Comparison of ENCODE assay signal across 18 cellular contexts in genomic region chr21:42013901-42014300, GRCh38. TPM values are rescaled to one million over a fixed set of nuclear protein-coding genes. Genes with fewer than 3 reads are reported as not detected.
A peak's percentile ranks its signal among the peaks of the same experiment; 100 is the strongest.
DNase-seq lines count a peak whose midpoint lies in the region; TF ChIP-seq lines count a peak whose summit lies in the region.
"Had no signal": no experiment of that assay in that cellular context is flagged by ENCODE, and none has a peak within 500 bp of the region (broad histone marks: within the 10 kb centered on the region; RNA-seq: fewer than 3 reads in every experiment).

No MANE protein-coding gene starts in this region.

- peaks cover 6% of the 10 kb centered on the region for H3K9me3 ChIP-seq in mesenchymal stem cell (ENCODE audit: control insufficient read depth, low read length)
- H3K9me3 ChIP-seq: HAP-1 had no signal

- H4K91ac ChIP-seq in mesenchymal stem cell (ENCODE audit: low read length): no peak overlapping the region

- no peak overlapping the region for H3K4me2 ChIP-seq in mesenchymal stem cell (ENCODE audit: low read length, poor library complexity, severe bottlenecking)
- H3K4me2 ChIP-seq: BLaER1, GM23338 had no signal

- no peak overlapping the region for H3K4me3 ChIP-seq in mesenchymal stem cell (ENCODE audit: insufficient read depth in 1 of 2, low read depth in 1 of 2, low read length in 2 of 2)
- H3K4me3 ChIP-seq: BLaER1, GM23338, HAP-1 had no signal

- no peak overlapping the region for H2BK12ac ChIP-seq in mesenchymal stem cell (ENCODE audit: low read length in 2 of 2)

- H2BK120ac ChIP-seq in mesenchymal stem cell (ENCODE audit: low read depth, low read length): no peak overlapping the region

- peak; percentile 38 for DNase-seq in DMS 273 (lab: John Stamatoyannopoulos, UW; ENCODE audit: unreplicated experiment)
- no peak for DNase-seq in DMS 273 treated with DMSO at 0.1 percent for 48 hours (lab: John Stamatoyannopoulos, UW)
- DNase-seq in NCI-H2196 (lab: John Stamatoyannopoulos, UW; ENCODE audit: unreplicated experiment): peak; percentile 26
- peak; percentile 80 for DNase-seq in NCI-H526 treated with DMSO at 0.1 percent for 48 hours (lab: John Stamatoyannopoulos, UW)
- peak; percentile 26 for DNase-seq in islet precursor cell
- DNase-seq in mesenchymal stem cell: no peak
- no peak for DNase-seq in GM13977 (ENCODE audit: low spot score)
- DNase-seq in HPDE6-E6E7 (ENCODE audit: extremely low spot score): no peak
- DNase-seq: ACHN; CD4-positive, alpha-beta T cell; GDM1; KBM-7; NCI-H1105 had no signal

- H3K18ac ChIP-seq in mesenchymal stem cell (ENCODE audit: low read depth in 1 of 2, low read length in 2 of 2): no peak overlapping the region

- H3K14ac ChIP-seq in mesenchymal stem cell (ENCODE audit: low read length in 2 of 2): no peak overlapping the region

- H2BK15ac ChIP-seq in mesenchymal stem cell (ENCODE audit: low read depth, poor library complexity, severe bottlenecking): no peak overlapping the region

- no peak overlapping the region for H3K27ac ChIP-seq in mesenchymal stem cell (ENCODE audit: low read length, poor library complexity, severe bottlenecking)
- H3K27ac ChIP-seq: 22Rv1, BLaER1 had no signal

- no peak overlapping the region for H3K23ac ChIP-seq in mesenchymal stem cell (ENCODE audit: low read length in 2 of 2)

- in situ Hi-C loops in GM13977 (cut with MboI; ENCODE audit: low pct_unique_long_range_greater_than_20kb, low sequenced_read_pairs, unreplicated experiment): no loop called here

- H4K8ac ChIP-seq in mesenchymal stem cell (ENCODE audit: low read length): no peak overlapping the region

- no peak overlapping the region for H2BK5ac ChIP-seq in mesenchymal stem cell (ENCODE audit: low read depth, low read length, poor library complexity, severe bottlenecking)

- no peak overlapping the region for H3K4ac ChIP-seq in mesenchymal stem cell (ENCODE audit: low read depth in 1 of 2, low read length in 2 of 2)

- no peak overlapping the region for H2AFZ ChIP-seq in mesenchymal stem cell (ENCODE audit: low read depth, low read length)
- H2AFZ ChIP-seq: GM23338 had no signal

- WGBS in mesenchymal stem cell: 87% methylated on average over 7 of the region's 7 CpGs

- H3K27me3 ChIP-seq in mesenchymal stem cell (ENCODE audit: control insufficient read depth in 1 of 2, insufficient read depth in 1 of 2, low read length in 2 of 2): no peaks in the 10 kb centered on the region

- no peak overlapping the region for H3K9ac ChIP-seq in mesenchymal stem cell (ENCODE audit: low read length)
- H3K9ac ChIP-seq: BLaER1 had no signal

- no peak overlapping the region for H2AK5ac ChIP-seq in mesenchymal stem cell (ENCODE audit: low read length, severe bottlenecking)

- no peaks in the 10 kb centered on the region for H3K36me3 ChIP-seq in mesenchymal stem cell (ENCODE audit: control insufficient read depth in 1 of 2, insufficient read depth in 2 of 2, low read depth in 1 of 2, low read length in 2 of 2)
- H3K36me3 ChIP-seq: BLaER1 had no signal

- peaks cover 13% of the 10 kb centered on the region for H3K4me1 ChIP-seq in mesenchymal stem cell (ENCODE audit: control insufficient read depth, insufficient read depth, low read depth, low read length)

- peaks cover 4% of the 10 kb centered on the region for H3K79me1 ChIP-seq in mesenchymal stem cell (replicated peaks; ENCODE audit: low read length, poor library complexity, severe bottlenecking)

- TF ChIP-seq CTCF in GM13977 (IDR thresholded peaks at IDR 0.05; ENCODE audit: extremely low read depth, insufficient read depth, missing control alignments): no peak

RNA-seq across cellular contexts. Expression of gene ZBTB21, which starts 3.7 kb away (rescaled TPM):
- 9.7 TPM for polyA plus RNA-seq in mesenchymal stem cell (2013, experiment 1 of 2)
- polyA plus RNA-seq in mesenchymal stem cell (2013, experiment 2 of 2): 9.5 TPM

RNA-seq across cellular contexts. Expression of gene UMODL1, which starts 57.2 kb away (rescaled TPM):
- 0.07 TPM for polyA plus RNA-seq in mesenchymal stem cell (2013, experiment 1 of 2)
- 0.07 TPM for polyA plus RNA-seq in mesenchymal stem cell (2013, experiment 2 of 2)
- polyA plus RNA-seq: GM23338, HepG2 had no signal

Comparison
In these comparisons a context has a peak if more than half of its experiments do, and no peak if none do; other contexts are left out.
1. DNase-seq: peak in DMS 273 (single experiment), NCI-H2196 (single experiment), NCI-H526 treated with DMSO at 0.1 percent for 48 hours (single experiment) and islet precursor cell (single experiment); none in DMS 273 treated with DMSO at 0.1 percent for 48 hours (single experiment), mesenchymal stem cell (single experiment), GM13977 (single experiment) and HPDE6-E6E7 (single experiment).